In genomic region chr5:139650689-139651501, GRCh38 we compare ENCODE assay signal across 8 cellular contexts. TPM values are rescaled to one million over a fixed set of nuclear protein-coding genes. Genes with fewer than 3 reads are reported as not detected.
DNase-seq lines count a peak whose midpoint lies in the region; ATAC-seq and TF ChIP-seq lines count a peak whose summit lies in the region.

No MANE protein-coding gene starts in this region.

- no peaks in the 10 kb centered on the region for H3K9me2 ChIP-seq in MM.1S (replicated peaks; ENCODE audit: insufficient read depth, low read length)

- H3K27ac ChIP-seq in MM.1S (ENCODE audit: low read length) (peak overlapping the region; percentile 7; the same call in 1 of the 2 replicates), cingulate gyrus (ENCODE audit: low read depth, low read length) (peak overlapping the region; percentile 98), lung (ENCODE audit: low read depth in 1 of 2, low read length in 1 of 2) (peak overlapping the region; percentile 80 to 85), thymus (ENCODE audit: low read depth) (peak overlapping the region; percentile 75)

- peaks cover 19 to 35% of the 10 kb centered on the region in 2 donors for H3K36me3 Mint-ChIP-seq in CD14-positive monocyte

- H3K4me1 ChIP-seq in MM.1S (ENCODE audit: low read length) (peaks cover 31% of the 10 kb centered on the region), lung (ENCODE audit: control insufficient read depth in 2 of 2, insufficient read depth in 2 of 2, low read length in 2 of 2) (peaks cover 8 to 37% of the 10 kb centered on the region in 2 donors), thymus (ENCODE audit: control insufficient read depth, insufficient read depth, low read length) (peaks cover 48% of the 10 kb centered on the region)

- peak overlapping the region in 5 of 7 donors; percentile 26 to 73 (median 66) for H3K27ac Mint-ChIP-seq in CD14-positive monocyte

- WGBS in lung, 2 donors = 22 to 25% methylated on average over 23 to 25 of the region's 25 CpGs
- WGBS in thymus = 11% methylated on average over 25 of the region's 25 CpGs

- intact Hi-C loops in CD14-positive monocyte (cut with micrococcal nuclease) = loop anchor here in 1 of 2 donors (2.0 kb wide), 1 partner anchor 14 kb away; no protein-coding TSS in a partner anchor

- H3K9me3 ChIP-seq in MM.1S (replicated peaks; ENCODE audit: insufficient read depth, low read length) = no peaks in the 10 kb centered on the region
- H3K9me3 ChIP-seq in lung (ENCODE audit: control insufficient read depth in 2 of 2, insufficient read depth in 1 of 2, low read length in 1 of 2) = no peaks in the 10 kb centered on the region
- no peaks in the 10 kb centered on the region for H3K9me3 ChIP-seq in thymus (ENCODE audit: control insufficient read depth)

- peaks cover 29% of the 10 kb centered on the region; the same call in 1 of the 2 replicates for H4K20me1 ChIP-seq in MM.1S (ENCODE audit: insufficient read depth, low read length)

- H3K27me3 ChIP-seq in MM.1S (replicated peaks; ENCODE audit: insufficient read depth, low read length) (no peaks in the 10 kb centered on the region), lung (ENCODE audit: control insufficient read depth, insufficient read depth) (no peaks in the 10 kb centered on the region), thymus (ENCODE audit: control insufficient read depth, insufficient read depth) (peaks cover 3% of the 10 kb centered on the region)

- H3K4me3 Mint-ChIP-seq in CD14-positive monocyte = peak overlapping the region; percentile 99 to 100

- DNase-seq in CD14-positive monocyte (ENCODE audit: low spot score) (no peak), MM.1S (no peak), lung (ENCODE audit: low spot score) (no peak), NCI-H128 (lab: John Stamatoyannopoulos, UW; ENCODE audit: unreplicated experiment) (no peak), NK-92 (lab: John Stamatoyannopoulos, UW; ENCODE audit: unreplicated experiment) (no peak)

- H3K4me3 ChIP-seq in MM.1S (ENCODE audit: low read length) = peak overlapping the region; percentile 94
- peak overlapping the region; percentile 66 for H3K4me3 ChIP-seq in lung
- H3K4me3 ChIP-seq in thymus (ENCODE audit: low read length) = peak overlapping the region; percentile 87

- H3K79me2 ChIP-seq in MM.1S (ENCODE audit: low read length) = peaks cover 73% of the 10 kb centered on the region

- peak overlapping the region; percentile 92 for H3K4me2 ChIP-seq in MM.1S (ENCODE audit: low read depth, low read length)

- ATAC-seq in lung (ENCODE audit: insufficient read depth, low FRiP score) (no peak), GM18858 (IDR thresholded peaks at IDR 0.05; ENCODE audit: unreplicated experiment) (no peak)

- peaks cover 0 to 17% (median 3%) of the 10 kb centered on the region in 7 donors for H3K9me3 Mint-ChIP-seq in CD14-positive monocyte

- H3K9ac ChIP-seq in MM.1S (ENCODE audit: low read length) = peak overlapping the region; percentile 70; the same call in 1 of the 2 replicates

- peaks cover 71% of the 10 kb centered on the region for H3K4me1 Mint-ChIP-seq in CD14-positive monocyte

- H2AFZ ChIP-seq in MM.1S (ENCODE audit: low read length) = no peak overlapping the region

- TF ChIP-seq CTCF in CD14-positive monocyte (IDR thresholded peaks at IDR 0.05) (no peak), MM.1S (IDR thresholded peaks at IDR 0.05; ENCODE audit: low read length) (no peak), lung (IDR thresholded peaks at IDR 0.05; ENCODE audit: control extremely low read depth, extremely low read depth) (no peak)

- no peaks in the 10 kb centered on the region for H3K36me3 ChIP-seq in MM.1S (replicated peaks; ENCODE audit: insufficient read depth, low read length)
- no peaks in the 10 kb centered on the region for H3K36me3 ChIP-seq in lung (ENCODE audit: control insufficient read depth in 2 of 2, insufficient read depth in 2 of 2, low read length in 2 of 2)
- H3K36me3 ChIP-seq in thymus (ENCODE audit: control insufficient read depth, insufficient read depth) = no peaks in the 10 kb centered on the region

- peaks cover 12% of the 10 kb centered on the region for H3F3A ChIP-seq in MM.1S (ENCODE audit: insufficient read depth, low read length)

- peaks cover 49 to 81% (median 59%) of the 10 kb centered on the region in 3 donors for H3K27me3 Mint-ChIP-seq in CD14-positive monocyte (ENCODE audit: low read depth in 3 of 3)

RNA-seq across cellular contexts. Expression of gene CXXC5, which starts 2.7 kb away (rescaled TPM):
- polyA plus RNA-seq in CD14-positive monocyte (10 to 100 TPM; 33.7 to 37.2 TPM), lung (10 to 100 TPM; 20.7 to 23.5 TPM), thymus (47.9 TPM)
- 10 to 100 TPM; 26.5 to 39.8 TPM for total RNA-seq in lung

Comparison
In these comparisons a context has a peak if more than half of its experiments do, and no peak if none do; other contexts are left out.
1. H3K27ac ChIP-seq: peak in every context shown above with its lines; median percentile 98 in cingulate gyrus; 82 in lung; 75 in thymus; 7 in MM.1S.